11 cellular contexts compared by ENCODE assay signal in genomic region chr3:71048948-71049347, GRCh38.
DNase-seq lines count a peak whose midpoint lies in the region; ATAC-seq and TF ChIP-seq lines count a peak whose summit lies in the region.
"Had no signal": no experiment of that assay in that cellular context is flagged by ENCODE, and none has a peak within 500 bp of the region (broad histone marks: within the 10 kb centered on the region; RNA-seq: fewer than 3 reads in every experiment).

No MANE protein-coding gene starts in this region.

- no peaks in the 10 kb centered on the region for H3K9me3 ChIP-seq in BLaER1 treated with 17β-estradiol and CSF1 and Interleukin-3, amounts not matched to agents 10 nM and 100 nM (replicated peaks in 1 of 11)
- H3K9me3 ChIP-seq in esophagus (ENCODE audit: control insufficient read depth in 2 of 2, insufficient read depth in 1 of 2, low read depth in 1 of 2, low read length in 1 of 2) = no peaks in the 10 kb centered on the region
- no peaks in the 10 kb centered on the region for H3K9me3 ChIP-seq in ovary

- peak overlapping the region in 7 of 11 experiments; percentile 8 to 80 (median 45); a peak in 8 of 22 replicates for H3K4me2 ChIP-seq in BLaER1 treated with 17β-estradiol and CSF1 and Interleukin-3, amounts not matched to agents 10 nM and 100 nM

- H3K9ac ChIP-seq in BLaER1 treated with 17β-estradiol and CSF1 and Interleukin-3, amounts not matched to agents 10 nM and 100 nM = no peak overlapping the region

- no peak overlapping the region for H3K4me3 ChIP-seq in BLaER1 treated with 17β-estradiol and CSF1 and Interleukin-3, amounts not matched to agents 10 nM and 100 nM
- H3K4me3 ChIP-seq in esophagus (ENCODE audit: low read depth in 1 of 2, low read length in 2 of 2) (no peak overlapping the region), ovary (no peak overlapping the region)

- H3K27ac ChIP-seq in BLaER1 treated with 17β-estradiol and CSF1 and Interleukin-3, amounts not matched to agents 10 nM and 100 nM = no peak overlapping the region
- H3K27ac ChIP-seq in esophagus (ENCODE audit: low read depth in 2 of 2, low read length in 1 of 2) = peak overlapping the region; percentile 5 to 8
- H3K27ac ChIP-seq in ovary = peak overlapping the region in 1 of 2 donors; percentile 46

- TF ChIP-seq EP300 in ovary (IDR thresholded peaks at IDR 0.05) = no peak

- H3K4me1 Mint-ChIP-seq in naive B cell = peaks cover 73 to 99% (median 91%) of the 10 kb centered on the region in 3 donors
- peaks cover 100% of the 10 kb centered on the region for H3K4me1 Mint-ChIP-seq in activated T-cell treated with anti-CD3 and anti-CD28 coated beads, Interleukin-2, amount 50 U/mL, for 24 hours (ENCODE audit: low read depth)

- intact Hi-C loops in ovary (cut with DNase I) = no loop called here

- TF ChIP-seq CTCF in ovary (IDR thresholded peaks at IDR 0.05) = no peak

- DNase-seq in NCI-H526 treated with DMSO at 0.1 percent for 48 hours (lab: John Stamatoyannopoulos, UW) (peak; percentile 34), naive B cell (no peak), foreskin melanocyte (no peak), ovary (no peak)
- DNase-seq in activated T-cell treated with anti-CD3 and anti-CD28 coated beads, Interleukin-2, amount 50 U/mL, for 24 hours = no peak
- DNase-seq: activated CD4-positive, alpha-beta T cell treated with anti-CD3 and anti-CD28 coated beads, Interleukin-2, amount 50 U/mL, for 48 hours; Kasumi-1; stimulated activated CD4-positive, alpha-beta T cell treated with anti-CD3 and anti-CD28 coated beads, Interleukin-4, amount 100 ng/mL, for 24 hours had no signal

- H3K4me3 Mint-ChIP-seq in naive B cell = peak overlapping the region in 6 of 8 donors; percentile 33 to 70 (median 53)
- H3K4me3 Mint-ChIP-seq in activated T-cell treated with anti-CD3 and anti-CD28 coated beads, Interleukin-2, amount 50 U/mL, for 24 hours = no peak overlapping the region

- ATAC-seq in naive B cell (ENCODE audit: low read depth in 2 of 2) = no peak
- ATAC-seq in GM18505 (IDR thresholded peaks at IDR 0.05; ENCODE audit: unreplicated experiment) = no peak

- H3K36me3 ChIP-seq in BLaER1 treated with 17β-estradiol and CSF1 and Interleukin-3, amounts not matched to agents 10 nM and 100 nM = peaks cover 17 to 54% (median 29%) of the 10 kb centered on the region in 11 experiments; a peak in 21 of 22 replicates
- H3K36me3 ChIP-seq in esophagus (ENCODE audit: control insufficient read depth in 2 of 2, insufficient read depth in 2 of 2, low read length in 1 of 2) = peaks cover 11 to 12% of the 10 kb centered on the region in 2 donors
- no peaks in the 10 kb centered on the region for H3K36me3 ChIP-seq in ovary

- no peaks in the 10 kb centered on the region for H3K9me3 Mint-ChIP-seq in naive B cell
- no peaks in the 10 kb centered on the region for H3K9me3 Mint-ChIP-seq in activated T-cell treated with anti-CD3 and anti-CD28 coated beads, Interleukin-2, amount 50 U/mL, for 24 hours

- peaks cover 0 to under 1% (median 0%) of the 10 kb centered on the region in 11 experiments; a peak in 1 of 22 replicates for H3K27me3 ChIP-seq in BLaER1 treated with 17β-estradiol and CSF1 and Interleukin-3, amounts not matched to agents 10 nM and 100 nM
- H3K27me3 ChIP-seq in esophagus (ENCODE audit: control insufficient read depth in 1 of 2, insufficient read depth in 2 of 2, low read length in 2 of 2) = no peaks in the 10 kb centered on the region
- H3K27me3 ChIP-seq in ovary = no peaks in the 10 kb centered on the region

- H3K36me3 Mint-ChIP-seq in naive B cell = peaks cover 28 to 32% of the 10 kb centered on the region in 2 donors
- peaks cover 100% of the 10 kb centered on the region for H3K36me3 Mint-ChIP-seq in activated T-cell treated with anti-CD3 and anti-CD28 coated beads, Interleukin-2, amount 50 U/mL, for 24 hours (ENCODE audit: low read depth)

- H3K27ac Mint-ChIP-seq in naive B cell = peak overlapping the region; percentile 44 to 95 (median 91)
- no peak overlapping the region for H3K27ac Mint-ChIP-seq in activated T-cell treated with anti-CD3 and anti-CD28 coated beads, Interleukin-2, amount 50 U/mL, for 24 hours

- no peak for TF ChIP-seq POLR2A in GM18505 (IDR thresholded peaks at IDR 0.05; ENCODE audit: borderline replicate concordance, extremely low read depth, insufficient read depth, insufficient read length)
- no peak for TF ChIP-seq POLR2A in ovary (IDR thresholded peaks at IDR 0.05)

- no peaks in the 10 kb centered on the region for H3K27me3 Mint-ChIP-seq in naive B cell
- no peaks in the 10 kb centered on the region for H3K27me3 Mint-ChIP-seq in activated T-cell treated with anti-CD3 and anti-CD28 coated beads, Interleukin-2, amount 50 U/mL, for 24 hours

- 58 to 59% methylated on average over 12 of the region's 12 CpGs for WGBS in esophagus, 2 donors
- 5 to 16% (median 7%) methylated on average over 12 of the region's 12 CpGs for WGBS in ovary, 3 donors

- H4K20me1 ChIP-seq in BLaER1 treated with 17β-estradiol and CSF1 and Interleukin-3, amounts not matched to agents 10 nM and 100 nM = peaks cover 2 to 56% (median 14%) of the 10 kb centered on the region in 11 experiments; a peak in 17 of 22 replicates

- peaks cover 53 to 67% (median 63%) of the 10 kb centered on the region in 10 experiments for H3K4me1 ChIP-seq in BLaER1 treated with 17β-estradiol and CSF1 and Interleukin-3, amounts not matched to agents 10 nM and 100 nM
- H3K4me1 ChIP-seq in esophagus (ENCODE audit: control insufficient read depth in 2 of 2, insufficient read depth in 2 of 2, low read length in 1 of 2) = peaks cover 5 to 8% of the 10 kb centered on the region in 2 donors
- H3K4me1 ChIP-seq in ovary (ENCODE audit: insufficient read depth) = peaks cover 23% of the 10 kb centered on the region

Comparison
In these comparisons a context has a peak if more than half of its experiments do, and no peak if none do; other contexts are left out.
1. H3K27ac ChIP-seq: peak in esophagus (2 of 2); none in BLaER1 treated with 17β-estradiol and CSF1 and Interleukin-3, amounts not matched to agents 10 nM and 100 nM (0 of 11).